11 cellular contexts compared by ENCODE assay signal in genomic region chr11:45806937-45807791, GRCh38. TPM values are rescaled to one million over a fixed set of nuclear protein-coding genes. Genes with fewer than 3 reads are reported as not detected.
A peak's percentile ranks its signal among the peaks of the same experiment; 100 is the strongest.
DNase-seq lines count a peak whose midpoint lies in the region; ATAC-seq and TF ChIP-seq lines count a peak whose summit lies in the region.
"Had no signal": no experiment of that assay in that cellular context is flagged by ENCODE, and none has a peak within 500 bp of the region (broad histone marks: within the 10 kb centered on the region; RNA-seq: fewer than 3 reads in every experiment).

No MANE protein-coding gene starts in this region.

- no peak overlapping the region for H3K27ac ChIP-seq in esophagus muscularis mucosa (replicated peaks in 1 of 4)
- H3K27ac ChIP-seq: parathyroid adenoma, WERI-Rb-1 had no signal

- intact Hi-C loops in esophagus muscularis mucosa (cut with DNase I): loop anchor here (5.0 kb wide), 1 partner anchor 35 kb away; no protein-coding TSS in a partner anchor

- no peaks in the 10 kb centered on the region for H3K9me3 Mint-ChIP-seq in HFFc6

- H3K36me3 Mint-ChIP-seq in HFFc6 (ENCODE audit: low read depth): peaks cover 19% of the 10 kb centered on the region

- H3K4me3 ChIP-seq in adipocyte (ENCODE audit: low read length) (peak overlapping the region; percentile 97), esophagus muscularis mucosa (peak overlapping the region in 2 of 4 donors; percentile 82 to 90)

- H3K4me3 Mint-ChIP-seq in HFFc6: peak overlapping the region; percentile 96

- TF ChIP-seq CTCF in HFFc6 (IDR thresholded peaks at IDR 0.05) (no peak), esophagus muscularis mucosa (IDR thresholded peaks at IDR 0.05) (no peak)

- H3K4me1 ChIP-seq in adipocyte (ENCODE audit: control insufficient read depth, insufficient read depth, low read length) (peaks cover 37% of the 10 kb centered on the region), esophagus muscularis mucosa (peaks cover 28 to 54% (median 44%) of the 10 kb centered on the region in 4 donors)

- no peak for TF ChIP-seq POLR2A in esophagus muscularis mucosa (IDR thresholded peaks at IDR 0.05; ENCODE audit: low read depth)

- H3K4me1 Mint-ChIP-seq in HFFc6 (ENCODE audit: low read depth): peaks cover 41% of the 10 kb centered on the region

- H3K9ac ChIP-seq in adipocyte (ENCODE audit: low read length): peak overlapping the region; percentile 96
- H3K9ac ChIP-seq: parathyroid adenoma had no signal

- peaks cover 3% of the 10 kb centered on the region for H3K27me3 Mint-ChIP-seq in HFFc6 (ENCODE audit: insufficient read depth)

- no peak for TF ChIP-seq EP300 in esophagus muscularis mucosa (IDR thresholded peaks at IDR 0.05)

- WGBS in esophagus muscularis mucosa: 76% methylated on average over 7 of the region's 7 CpGs

- ATAC-seq in GM18867 (IDR thresholded peaks at IDR 0.05; ENCODE audit: unreplicated experiment): no peak

- H3K36me3 ChIP-seq in adipocyte (ENCODE audit: control insufficient read depth, insufficient read depth, low read length, severe bottlenecking): peaks cover 23% of the 10 kb centered on the region
- H3K36me3 ChIP-seq in esophagus muscularis mucosa: peaks cover 9 to 44% (median 38%) of the 10 kb centered on the region in 4 donors

- H3K27me3 ChIP-seq in adipocyte (replicated peaks; ENCODE audit: control insufficient read depth, insufficient read depth, low read length): no peaks in the 10 kb centered on the region
- H3K27me3 ChIP-seq in esophagus muscularis mucosa: no peaks in the 10 kb centered on the region

- peak; percentile 9 for DNase-seq in AG20443 (ENCODE audit: low spot score)
- no peak for DNase-seq in HFFc6
- DNase-seq in adipocyte (ENCODE audit: low read depth): no peak
- peak; percentile 53 for DNase-seq in mesenteric fat pad (ENCODE audit: low spot score)
- DNase-seq in NCI-H1417 treated with DMSO at 0.1 percent for 48 hours (lab: John Stamatoyannopoulos, UW): no peak
- DNase-seq in esophagus muscularis mucosa (ENCODE audit: extremely low spot score): no peak
- DNase-seq in SW480 (ENCODE audit: low spot score): no peak
- DNase-seq: NCI-H1436, WERI-Rb-1 had no signal

- H3K9me3 ChIP-seq in adipocyte (ENCODE audit: control insufficient read depth, low read length): no peaks in the 10 kb centered on the region
- H3K9me3 ChIP-seq in esophagus muscularis mucosa: no peaks in the 10 kb centered on the region

- peak overlapping the region; percentile 99; the same call in 1 of the 2 replicates for H3K27ac Mint-ChIP-seq in HFFc6

RNA-seq across cellular contexts. Expression of gene SLC35C1, which starts 2.2 kb away (rescaled TPM):
- 10 to 100 TPM; 24.2 to 29.6 (median 27.4) TPM for total RNA-seq in HFFc6 (2021; fragmentation: NEBNext Ultra II Directional; extraction: Animal tissue kit (Norgen Biotek cat#: 25700))
- total RNA-seq in mesenteric fat pad (81.0 TPM), esophagus muscularis mucosa (10 to 100 TPM in 3 of 4 donors, 1 to 10 TPM in 1; 9.6 to 18.0 (median 13.1) TPM)

RNA-seq across cellular contexts. Expression of gene CRY2, which starts 40.1 kb away (rescaled TPM):
- 10 to 100 TPM; 12.5 to 16.4 (median 14.1) TPM for total RNA-seq in HFFc6 (2021; fragmentation: NEBNext Ultra II Directional; extraction: Animal tissue kit (Norgen Biotek cat#: 25700))
- total RNA-seq in mesenteric fat pad (69.9 TPM), esophagus muscularis mucosa (10 to 100 TPM; 32.0 to 57.6 (median 49.7) TPM)

Comparison
In these comparisons a context has a peak if more than half of its experiments do, and no peak if none do; other contexts are left out.
1. DNase-seq: peak in AG20443 (single experiment) and mesenteric fat pad (single experiment); none in HFFc6 (single experiment), adipocyte (single experiment), NCI-H1417 treated with DMSO at 0.1 percent for 48 hours (single experiment), esophagus muscularis mucosa (single experiment) and SW480 (single experiment).